In the genomic region with DNA sequence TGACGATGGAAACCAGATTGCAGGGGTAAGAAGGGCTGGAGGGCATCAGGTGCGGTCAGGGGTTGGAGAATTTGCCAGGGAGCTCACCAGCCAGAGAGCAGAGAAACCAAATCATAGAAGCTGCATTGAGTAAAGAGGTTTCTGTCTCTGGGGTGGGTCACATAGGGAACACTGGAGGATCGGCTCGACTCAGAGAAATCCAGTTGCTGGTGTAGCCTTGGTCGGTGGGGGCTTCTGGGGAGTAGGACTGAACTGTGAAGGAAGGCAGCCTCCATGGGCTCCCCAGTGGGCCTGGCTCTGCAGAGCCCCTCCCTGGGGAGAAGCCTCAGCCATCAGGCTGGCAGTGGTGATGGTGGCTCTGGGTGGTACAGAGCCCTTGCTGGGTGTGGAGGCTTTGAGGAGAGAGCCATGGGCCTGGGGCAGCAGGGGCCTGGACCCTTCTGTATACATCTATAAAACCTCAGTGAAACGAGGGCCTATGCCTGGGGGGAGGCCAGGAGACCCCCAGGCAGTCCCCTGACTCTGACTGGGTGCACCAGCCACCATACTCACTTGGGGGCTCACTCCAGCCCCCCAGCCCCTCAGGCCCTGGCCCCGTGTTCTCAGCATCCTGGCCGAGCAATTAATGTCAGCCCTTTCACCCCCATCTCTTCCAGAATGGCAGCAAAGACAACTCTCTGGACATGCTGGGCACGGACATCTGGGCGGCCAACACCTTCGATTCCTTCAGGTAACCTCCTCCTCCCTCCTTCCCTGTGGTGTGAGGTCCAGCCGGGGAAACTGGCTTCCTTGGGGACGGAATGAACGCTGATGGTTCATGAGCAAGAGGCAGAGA, we compare ENCODE assay signal across 16 cellular contexts.
DNase-seq lines count a peak whose midpoint lies in the region; ATAC-seq and TF ChIP-seq lines count a peak whose summit lies in the region.
"Had no signal": no experiment of that assay in that cellular context is flagged by ENCODE, and none has a peak within 500 bp of the region (broad histone marks: within the 10 kb centered on the region; RNA-seq: fewer than 3 reads in every experiment).

No MANE protein-coding gene starts in this region.

- H3K36me3 ChIP-seq in upper lobe of right lung (no peaks in the 10 kb centered on the region), gastrocnemius medialis (no peaks in the 10 kb centered on the region)
- no peaks in the 10 kb centered on the region for H3K36me3 ChIP-seq in CD4-positive, alpha-beta memory T cell (ENCODE audit: insufficient read depth, low read length)

- peaks cover 4% of the 10 kb centered on the region for H3K9me3 Mint-ChIP-seq in nephron
- H3K9me3 Mint-ChIP-seq in CD4-positive, alpha-beta memory T cell = peaks cover 0 to 12% (median 3%) of the 10 kb centered on the region in 8 donors

- H3K27me3 ChIP-seq in dorsolateral prefrontal cortex (no peaks in the 10 kb centered on the region), upper lobe of right lung (no peaks in the 10 kb centered on the region), gastrocnemius medialis (no peaks in the 10 kb centered on the region)
- no peaks in the 10 kb centered on the region for H3K27me3 ChIP-seq in CD4-positive, alpha-beta memory T cell (ENCODE audit: insufficient read depth, low read length)
- H3K27me3 ChIP-seq: MG63 had no signal

- H3K4me3 ChIP-seq in dorsolateral prefrontal cortex (peak overlapping the region in 24 of 59 donors; percentile 4 to 41 (median 16)), upper lobe of right lung (no peak overlapping the region), gastrocnemius medialis (no peak overlapping the region)
- H3K4me3 ChIP-seq in CD4-positive, alpha-beta memory T cell (ENCODE audit: low read length in 2 of 2) = no peak overlapping the region
- H3K4me3 ChIP-seq: GM12878, MG63 had no signal

- TF ChIP-seq CTCF in dorsolateral prefrontal cortex (IDR thresholded peaks at IDR 0.05 in 54 of 56, conservative IDR thresholded peaks at IDR 0.05 in 2 of 56; ENCODE audit: low read depth in 1 of 56, partially characterized antibody in 56 of 56) (no peak), nephron (IDR thresholded peaks at IDR 0.05; ENCODE audit: unreplicated experiment in 3 of 3) (no peak), upper lobe of right lung (IDR thresholded peaks at IDR 0.05) (no peak), gastrocnemius medialis (IDR thresholded peaks at IDR 0.05 in 4 of 5, conservative IDR thresholded peaks at IDR 0.05 in 1 of 5) (no peak)

- CTCF ChIA-PET in CD4-positive, alpha-beta memory T cell (lab: Charles Lee; ENCODE audit: partially characterized antibody) = interaction anchor here (1.3 kb wide), 1 partner anchor 188 kb away, joined by 3 read pairs; no protein-coding TSS in a partner anchor

- peaks cover 23% of the 10 kb centered on the region for H3K36me3 Mint-ChIP-seq in nephron (ENCODE audit: low read depth)
- H3K36me3 Mint-ChIP-seq in CD4-positive, alpha-beta memory T cell = peaks cover 0 to 9% of the 10 kb centered on the region in 2 donors

- no peak overlapping the region for H3K4me3 Mint-ChIP-seq in nephron
- no peak overlapping the region for H3K4me3 Mint-ChIP-seq in CD4-positive, alpha-beta memory T cell
- H3K4me3 Mint-ChIP-seq: CD14-positive monocyte had no signal

- intact Hi-C loops in cardiac septum (cut with DNase I) (loop anchor here (5.0 to 10.0 kb wide), 2 partner anchors 121 to 629 kb away; no protein-coding TSS in a partner anchor), left cardiac atrium (cut with DNase I) (loop anchor here (2.0 to 10.0 kb wide), 4 partner anchors 119 to 191 kb away; no protein-coding TSS in a partner anchor), dorsolateral prefrontal cortex (cut with DNase I) (loop anchor here in 1 of 2 donors (2.0 to 10.0 kb wide), 3 partner anchors 46 to 629 kb away; no protein-coding TSS in a partner anchor), upper lobe of right lung (cut with DNase I) (no loop called here), gastrocnemius medialis (cut with DNase I; ENCODE audit: low total_unique reads) (loop anchor here (5.0 kb wide), 1 partner anchor 61 kb away; no protein-coding TSS in a partner anchor)
- intact Hi-C loops in CD4-positive, alpha-beta memory T cell (cut with micrococcal nuclease) = no loop called here

- POLR2A ChIA-PET in CD4-positive, alpha-beta memory T cell (lab: Charles Lee; ENCODE audit: partially characterized antibody) = no interaction called here

- ATAC-seq in left cardiac atrium (no peak), upper lobe of right lung (no peak), gastrocnemius medialis (no peak)

- no peak for TF ChIP-seq POLR2A in gastrocnemius medialis (IDR thresholded peaks at IDR 0.05)

- peak overlapping the region in 2 of 3 experiments; percentile 78 to 88 for H3K27ac Mint-ChIP-seq in nephron
- H3K27ac Mint-ChIP-seq in CD4-positive, alpha-beta memory T cell = peak overlapping the region in 1 of 7 donors; percentile 59

- peaks cover 19% of the 10 kb centered on the region for H3K4me1 ChIP-seq in upper lobe of right lung
- no peaks in the 10 kb centered on the region for H3K4me1 ChIP-seq in CD4-positive, alpha-beta memory T cell (ENCODE audit: insufficient read depth, low read length)
- H3K4me1 ChIP-seq in gastrocnemius medialis = peaks cover 6 to 23% of the 10 kb centered on the region in 2 donors

- H3K27ac ChIP-seq in dorsolateral prefrontal cortex = peak overlapping the region in 36 of 59 donors; percentile 0 to 74 (median 52)
- H3K27ac ChIP-seq in upper lobe of right lung = no peak overlapping the region
- no peak overlapping the region for H3K27ac ChIP-seq in CD4-positive, alpha-beta memory T cell (ENCODE audit: low read depth, low read length)
- no peak overlapping the region for H3K27ac ChIP-seq in gastrocnemius medialis

- no peaks in the 10 kb centered on the region for H3K9me3 ChIP-seq in upper lobe of right lung
- H3K9me3 ChIP-seq in CD4-positive, alpha-beta memory T cell (ENCODE audit: control insufficient read depth in 1 of 2, low read length in 2 of 2) = no peaks in the 10 kb centered on the region
- no peaks in the 10 kb centered on the region for H3K9me3 ChIP-seq in gastrocnemius medialis
- H3K9me3 ChIP-seq: MG63 had no signal

- DNase-seq in cardiac septum (ENCODE audit: low spot score) (peak; percentile 38), left cardiac atrium (no peak), dorsolateral prefrontal cortex (peak in 2 of 10 donors; percentile 3 to 36), upper lobe of right lung (peak; percentile 29), SHP77 (lab: John Stamatoyannopoulos, UW) (no peak), gastrocnemius medialis (no peak)
- no peak for DNase-seq in CD4-positive, alpha-beta memory T cell
- DNase-seq: DMS79, MG63, NCI-H1105, NCI-H1694 treated with DMSO at 0.1 percent for 48 hours, NCI-H446 treated with DMSO at 0.1 percent for 48 hours, SHP77 treated with DMSO at 0.1 percent for 48 hours had no signal

- H3K27me3 Mint-ChIP-seq in nephron (ENCODE audit: low read depth) = peaks cover 4% of the 10 kb centered on the region
- no peaks in the 10 kb centered on the region for H3K27me3 Mint-ChIP-seq in CD4-positive, alpha-beta memory T cell

- in situ Hi-C loops in gastrocnemius medialis (cut with MboI; ENCODE audit: low sequenced_read_pairs in 4 of 4) = loop anchor here (5.0 to 10.0 kb wide), 3 partner anchors 186 to 191 kb away; no protein-coding TSS in a partner anchor

- peaks cover 26% of the 10 kb centered on the region for H3K4me1 Mint-ChIP-seq in nephron
- no peaks in the 10 kb centered on the region for H3K4me1 Mint-ChIP-seq in CD4-positive, alpha-beta memory T cell

Comparison
In these comparisons a context has a peak if more than half of its experiments do, and no peak if none do; other contexts are left out.
1. DNase-seq: peak in cardiac septum (single experiment) and upper lobe of right lung (single experiment); none in left cardiac atrium (single experiment), CD4-positive, alpha-beta memory T cell (0 of 5), SHP77 (0 of 2) and gastrocnemius medialis (0 of 2).
2. H3K27ac ChIP-seq: peak in dorsolateral prefrontal cortex (36 of 59); none in upper lobe of right lung (single experiment), CD4-positive, alpha-beta memory T cell (single experiment) and gastrocnemius medialis (0 of 4).
3. intact Hi-C loops: an anchor here in cardiac septum (5.0 to 10.0 kb wide), left cardiac atrium (2.0 to 10.0 kb wide) and gastrocnemius medialis (5.0 kb wide); none called in upper lobe of right lung and CD4-positive, alpha-beta memory T cell.